ENCODE assay signal across 8 cellular contexts in genomic region chr7:48088559-48089414, GRCh38. TPM values are rescaled to one million over a fixed set of nuclear protein-coding genes. Genes with fewer than 3 reads are reported as not detected.
DNase-seq lines count a peak whose midpoint lies in the region; ATAC-seq and TF ChIP-seq lines count a peak whose summit lies in the region.

Gene UPP1, plus strand, starts transcription at chr7:48089265. Its CDS starts 5,519 bp downstream, at chr7:48094784.

- intact Hi-C loops in activated CD8-positive, alpha-beta T cell treated with anti-CD3 and anti-CD28 coated beads for 36 hours (cut with micrococcal nuclease), result loop anchor here (5.0 kb wide), 2 partner anchors 46 to 96 kb away; no protein-coding TSS in a partner anchor
- intact Hi-C loops in lower lobe of right lung (cut with DNase I), result no loop called here

- peak within 1 kb of the TSS; percentile 93 for H3K4me3 ChIP-seq in lower lobe of right lung

- peaks cover 32% of the 10 kb centered on the region for H3K36me3 ChIP-seq in lower lobe of right lung

- DNase-seq in Ammon's horn (ENCODE audit: low spot score) (peak; percentile 85), NCI-H82 (lab: John Stamatoyannopoulos, UW) (peak; percentile 89), ecto neural progenitor cell (ENCODE audit: low spot score) (peak; percentile 89), lower lobe of right lung (peak; percentile 98)
- DNase-seq in activated CD8-positive, alpha-beta T cell treated with anti-CD3 and anti-CD28 coated beads for 36 hours, result peak; percentile 95
- DNase-seq in stimulated activated CD4-positive, alpha-beta T cell treated with anti-CD3 and anti-CD28 coated beads, TNF-alpha, amount 100 ng/mL, for 4 hours (ENCODE audit: low read depth in 3 of 3), result peak; percentile 63 to 84 (median 67)

- H3K4me1 ChIP-seq in lower lobe of right lung, result peaks cover 77% of the 10 kb centered on the region

- H3K27me3 ChIP-seq in lower lobe of right lung (ENCODE audit: low read depth), result no peaks in the 10 kb centered on the region

- H3K27ac Mint-ChIP-seq in activated CD8-positive, alpha-beta T cell treated with anti-CD3 and anti-CD28 coated beads for 36 hours, result peak within 1 kb of the TSS; percentile 89

- TF ChIP-seq CTCF in activated CD8-positive, alpha-beta T cell treated with anti-CD3 and anti-CD28 coated beads for 36 hours (IDR thresholded peaks at IDR 0.05), result no peak
- TF ChIP-seq CTCF in lower lobe of right lung (IDR thresholded peaks at IDR 0.05), result no peak

- CTCF ChIA-PET in activated CD8-positive, alpha-beta T cell treated with anti-CD3 and anti-CD28 coated beads for 36 hours (lab: Charles Lee), result interaction anchor here (0.7 to 2.1 kb wide), 6 partner anchors 13 to 107 kb away, joined by 3 to 6 read pairs (median 4); no protein-coding TSS in a partner anchor

- H3K4me3 Mint-ChIP-seq in activated CD8-positive, alpha-beta T cell treated with anti-CD3 and anti-CD28 coated beads for 36 hours, result peak within 1 kb of the TSS; percentile 81

- H3K36me3 Mint-ChIP-seq in activated CD8-positive, alpha-beta T cell treated with anti-CD3 and anti-CD28 coated beads for 36 hours (ENCODE audit: low read depth), result peaks cover 42% of the 10 kb centered on the region

- H3K27ac ChIP-seq in lower lobe of right lung, result peak within 1 kb of the TSS; percentile 95

- POLR2A ChIA-PET in activated CD8-positive, alpha-beta T cell treated with anti-CD3 and anti-CD28 coated beads for 36 hours (lab: Charles Lee), result interaction anchor here (0.7 to 1.8 kb wide), 12 partner anchors 10 to 115 kb away, joined by 3 to 8 read pairs (median 4); no protein-coding TSS in a partner anchor

- H3K9me3 Mint-ChIP-seq in activated CD8-positive, alpha-beta T cell treated with anti-CD3 and anti-CD28 coated beads for 36 hours, result no peaks in the 10 kb centered on the region

- H3K9me3 ChIP-seq in lower lobe of right lung, result no peaks in the 10 kb centered on the region

- no peaks in the 10 kb centered on the region for H3K27me3 Mint-ChIP-seq in activated CD8-positive, alpha-beta T cell treated with anti-CD3 and anti-CD28 coated beads for 36 hours

- ATAC-seq in GM19035 (IDR thresholded peaks at IDR 0.05; ENCODE audit: unreplicated experiment), result peak; percentile 57
- ATAC-seq in HG03342 (IDR thresholded peaks at IDR 0.05; ENCODE audit: unreplicated experiment), result peak; percentile 60
- ATAC-seq in activated CD8-positive, alpha-beta T cell treated with anti-CD3 and anti-CD28 coated beads for 36 hours, result peak; percentile 74
- peak; percentile 92 to 96 for ATAC-seq in lower lobe of right lung

- H3K4me1 Mint-ChIP-seq in activated CD8-positive, alpha-beta T cell treated with anti-CD3 and anti-CD28 coated beads for 36 hours (ENCODE audit: low read depth), result peaks cover 62% of the 10 kb centered on the region

RNA-seq across cellular contexts. Expression of gene UPP1, which starts in this region (rescaled TPM):
- 10 to 100 TPM; 89.6 to 93.3 TPM for total RNA-seq in activated CD8-positive, alpha-beta T cell treated with anti-CD3 and anti-CD28 coated beads for 36 hours
- total RNA-seq in lower lobe of right lung, result 61.0 TPM

Comparison
In these comparisons a context has a peak if more than half of its experiments do, and no peak if none do; other contexts are left out.
1. Peak in every context shown above with its lines: DNase-seq, ATAC-seq, H3K4me3 ChIP-seq and H3K27ac ChIP-seq.